Comparison of ENCODE assay signal across 8 cellular contexts in genomic region chr16:88454315-88455057, GRCh38. TPM values are rescaled to one million over a fixed set of nuclear protein-coding genes. Genes with fewer than 3 reads are reported as not detected.
DNase-seq lines count a peak whose midpoint lies in the region; ATAC-seq, FAIRE-seq and TF ChIP-seq lines count a peak whose summit lies in the region.

No MANE protein-coding gene starts in this region.

- H3K27me3 ChIP-seq in endothelial cell of umbilical vein (ENCODE audit: control insufficient read depth in 2 of 2, insufficient read depth in 2 of 2, low read length in 2 of 2) (no peaks in the 10 kb centered on the region), osteoblast (ENCODE audit: insufficient read depth, low read length) (peaks cover 12% of the 10 kb centered on the region)

- no peaks in the 10 kb centered on the region for H3K9me1 ChIP-seq in endothelial cell of umbilical vein (replicated peaks; ENCODE audit: control insufficient read depth, extremely low read depth, insufficient read depth, low read length)

- peaks cover 21% of the 10 kb centered on the region for H3K79me2 ChIP-seq in endothelial cell of umbilical vein (ENCODE audit: control insufficient read depth, insufficient read depth, low read length)
- H3K79me2 ChIP-seq in osteoblast (ENCODE audit: insufficient read depth, low read length), result no peaks in the 10 kb centered on the region

- peak overlapping the region; percentile 49 to 59 (median 50) for H3K4me3 ChIP-seq in endothelial cell of umbilical vein (replicated peaks in 1 of 3; ENCODE audit: insufficient read depth in 1 of 3, low read depth in 1 of 3, low read length in 3 of 3)
- H3K4me3 ChIP-seq in osteoblast (ENCODE audit: insufficient read depth, low read length), result peak overlapping the region; percentile 73

- CTCF ChIA-PET in endothelial cell of umbilical vein (lab: Charles Lee), result interaction anchor here (1.5 to 1.8 kb wide), 3 partner anchors 11 to 72 kb away, joined by 3 to 7 read pairs (median 5); no protein-coding TSS in a partner anchor

- H3K36me3 ChIP-seq in endothelial cell of umbilical vein (ENCODE audit: control insufficient read depth in 2 of 2, extremely low read depth in 1 of 2, insufficient read depth in 2 of 2, low read length in 2 of 2) (no peaks in the 10 kb centered on the region), osteoblast (ENCODE audit: insufficient read depth, low read length) (no peaks in the 10 kb centered on the region)

- H3K9me3 ChIP-seq in endothelial cell of umbilical vein (replicated peaks; ENCODE audit: control insufficient read depth, insufficient read depth, low read length), result no peaks in the 10 kb centered on the region
- no peaks in the 10 kb centered on the region for H3K9me3 ChIP-seq in osteoblast (ENCODE audit: low read depth, low read length)

- no peak for TF ChIP-seq POLR2A in endothelial cell of umbilical vein (IDR thresholded peaks at IDR 0.05; ENCODE audit: low read depth, low read length)

- DNase-seq in activated CD4-positive, CD25-positive, alpha-beta regulatory T cell (lab: John Stamatoyannopoulos, UW), result peak in 3 of 4 experiments; percentile 26 to 42 (median 30)
- DNase-seq in UCSD-AML1 (lab: John Stamatoyannopoulos, UW; ENCODE audit: unreplicated experiment) (peak; percentile 59), endothelial cell of umbilical vein (ENCODE audit: low read depth, low spot score) (peak; percentile 8), osteoblast (ENCODE audit: insufficient read length, low spot score, missing footprints) (peak; percentile 93), mesenteric fat pad (ENCODE audit: low spot score) (no peak)

- peak; percentile 85 for FAIRE-seq in endothelial cell of umbilical vein (lab: Jason Lieb, UNC)

- BruUV-seq in endothelial cell of umbilical vein (replicated peaks; lab: Mats Ljungman, UMichigan), result TSS peak; percentile 59

- H2AFZ ChIP-seq in endothelial cell of umbilical vein (ENCODE audit: low read depth, low read length), result no peak overlapping the region
- H2AFZ ChIP-seq in osteoblast (ENCODE audit: low read length), result peak overlapping the region; percentile 68

- H3K27ac ChIP-seq in endothelial cell of umbilical vein (ENCODE audit: insufficient read depth, low read depth, low read length) (no peak overlapping the region), osteoblast (ENCODE audit: low read depth, low read length) (no peak overlapping the region)

- TF ChIP-seq CTCF in endothelial cell of umbilical vein (IDR thresholded peaks at IDR 0.05; ENCODE audit: extremely low read depth in 1 of 2, insufficient read depth in 1 of 2, low read depth in 1 of 2, low read length in 2 of 2) (peak in 1 of 2 donors; percentile 11), osteoblast (IDR thresholded peaks at IDR 0.05; ENCODE audit: extremely low read depth, low read depth, low read length) (no peak)

- dilution Hi-C loops in endothelial cell of umbilical vein (cut with MboI; ENCODE audit: extremely low pct_ligation_motif_present, low sequenced_read_pairs), result no loop called here

- H3K4me2 ChIP-seq in endothelial cell of umbilical vein (ENCODE audit: insufficient read depth, low read length), result peak overlapping the region; percentile 16
- peak overlapping the region; percentile 83 for H3K4me2 ChIP-seq in osteoblast (ENCODE audit: insufficient read depth, low read length)

- intact Hi-C loops in endothelial cell of umbilical vein (cut with micrococcal nuclease), result loop anchor here (2.0 to 5.0 kb wide), 3 partner anchors 20 to 118 kb away; partner anchors contain the start of gene ZC3H18

- no peak for ATAC-seq in activated CD4-positive, CD25-positive, alpha-beta regulatory T cell treated with anti-CD3 and anti-CD28 coated beads, Interleukin-2, amount 50 U/mL, for 24 hours
- ATAC-seq in GM19023 (IDR thresholded peaks at IDR 0.05; ENCODE audit: unreplicated experiment) (no peak), GM18907 (IDR thresholded peaks at IDR 0.05; ENCODE audit: unreplicated experiment) (no peak)

- peaks cover 21% of the 10 kb centered on the region for H3K4me1 ChIP-seq in endothelial cell of umbilical vein (ENCODE audit: control insufficient read depth, extremely low read depth, insufficient read depth, low read length)
- H3K4me1 ChIP-seq in osteoblast (ENCODE audit: insufficient read depth, low read length), result peaks cover 14% of the 10 kb centered on the region

- POLR2A ChIA-PET in endothelial cell of umbilical vein (lab: Charles Lee), result no interaction called here

- H3K9ac ChIP-seq in endothelial cell of umbilical vein (replicated peaks; ENCODE audit: extremely low read depth, insufficient read depth, low read length), result peak overlapping the region; percentile 56

- H4K20me1 ChIP-seq in endothelial cell of umbilical vein (replicated peaks; ENCODE audit: control insufficient read depth, extremely low read depth, insufficient read depth, low read length), result no peaks in the 10 kb centered on the region
- H4K20me1 ChIP-seq in osteoblast (ENCODE audit: insufficient read depth, low read length), result peaks cover 20% of the 10 kb centered on the region

TF ChIP-seq in endothelial cell of umbilical vein, 7 proteins besides CTCF, POLR2A, EP300 and RAD21:
- TF ChIP-seq MAX (IDR thresholded peaks at IDR 0.05; ENCODE audit: insufficient read depth, insufficient read length), result no peak
- TF ChIP-seq POLR2AphosphoS5 (IDR thresholded peaks at IDR 0.05; ENCODE audit: insufficient read depth, low read depth, low read length), result no peak
- TF ChIP-seq JUN (IDR thresholded peaks at IDR 0.05; ENCODE audit: borderline replicate concordance, insufficient read depth, insufficient read length, low read depth), result no peak
- TF ChIP-seq EZH2 (IDR thresholded peaks at IDR 0.05; ENCODE audit: borderline replicate concordance, low read depth, low read length, severe bottlenecking), result no peak
- TF ChIP-seq MYC (IDR thresholded peaks at IDR 0.05; ENCODE audit: low read depth, low read length), result no peak
- TF ChIP-seq GATA2 (IDR thresholded peaks at IDR 0.05; ENCODE audit: insufficient read depth, insufficient read length, low read depth, low read length), result no peak
- TF ChIP-seq FOS (IDR thresholded peaks at IDR 0.05; ENCODE audit: borderline replicate concordance, insufficient read depth, low read length), result no peak

RNA-seq across cellular contexts. Expression of gene ZFPM1, which starts 1.4 kb away (rescaled TPM):
- total RNA-seq in endothelial cell of umbilical vein, result 7.5 and 8.2 TPM in 2 replicates
- 0.37 and 0.72 TPM in 2 replicates for polyA plus RNA-seq in endothelial cell of umbilical vein
- polyA plus RNA-seq in endothelial cell of umbilical vein (2011; cell fraction: cytosol; rRNA removed), result 0.40 and 0.87 TPM in 2 replicates
- 1.8 and 2.1 TPM in 2 replicates for polyA plus RNA-seq in endothelial cell of umbilical vein (2011; cell fraction: nucleus; rRNA removed)
- 2.3 and 5.3 TPM in 2 replicates for polyA plus RNA-seq in endothelial cell of umbilical vein (2012)
- 0.36 and 0.66 TPM in 2 replicates for polyA minus RNA-seq in endothelial cell of umbilical vein
- 2.8 TPM for polyA minus RNA-seq in endothelial cell of umbilical vein (2011; cell fraction: cytosol; rRNA and poly(A)+ RNA removed)
- 1.4 and 4.4 TPM in 2 replicates for polyA minus RNA-seq in endothelial cell of umbilical vein (2011; cell fraction: nucleus; rRNA and poly(A)+ RNA removed)
- 0.88 and 2.2 TPM in 2 replicates for total RNA-seq in osteoblast
- total RNA-seq in mesenteric fat pad, result 4.8 TPM
